In genomic region chr3:15629860-15630597, GRCh38 we compare ENCODE assay signal across 8 cellular contexts. TPM values are rescaled to one million over a fixed set of nuclear protein-coding genes. Genes with fewer than 3 reads are reported as not detected.
A peak's percentile ranks its signal among the peaks of the same experiment; 100 is the strongest.
DNase-seq lines count a peak whose midpoint lies in the region; ATAC-seq, FAIRE-seq and TF ChIP-seq lines count a peak whose summit lies in the region.

No MANE protein-coding gene starts in this region.

- peak in 9 of 10 experiments; percentile 29 to 59 (median 42) for DNase-seq in CD4-positive, alpha-beta T cell
- DNase-seq in GM19239 (ENCODE audit: insufficient read length, low spot score) (peak; percentile 64), NCI-H82 (lab: John Stamatoyannopoulos, UW) (peak; percentile 74), esophagus muscularis mucosa (ENCODE audit: extremely low spot score) (no peak), thoracic aorta (ENCODE audit: low spot score) (no peak)
- DNase-seq in activated CD8-positive, alpha-beta memory T cell treated with anti-CD3 and anti-CD28 coated beads, Interleukin-2, amount 50 U/mL, for 4 hours = peak; percentile 57
- DNase-seq in naive thymus-derived CD4-positive, alpha-beta T cell = peak in 8 of 9 donors; percentile 45 to 79 (median 66)

- H3K4me1 Mint-ChIP-seq in CD4-positive, alpha-beta T cell (ENCODE audit: low read depth) = peaks cover 21% of the 10 kb centered on the region
- H3K4me1 Mint-ChIP-seq in naive thymus-derived CD4-positive, alpha-beta T cell = peaks cover 14 to 49% (median 34%) of the 10 kb centered on the region in 7 donors

- FAIRE-seq in GM19239 (lab: Jason Lieb, UNC) = peak; percentile 97

- 34% methylated on average over 10 of the region's 10 CpGs for WGBS in esophagus muscularis mucosa

- no peaks in the 10 kb centered on the region for H3K36me3 ChIP-seq in esophagus muscularis mucosa
- H3K36me3 ChIP-seq in naive thymus-derived CD4-positive, alpha-beta T cell (ENCODE audit: control insufficient read depth in 2 of 3, insufficient read depth in 3 of 3, low read length in 3 of 3) = no peaks in the 10 kb centered on the region
- no peaks in the 10 kb centered on the region for H3K36me3 ChIP-seq in thoracic aorta

- no peaks in the 10 kb centered on the region for H3K9me3 ChIP-seq in CD4-positive, alpha-beta T cell (ENCODE audit: control insufficient read depth, low read length)
- H3K9me3 ChIP-seq in esophagus muscularis mucosa = no peaks in the 10 kb centered on the region
- no peaks in the 10 kb centered on the region for H3K9me3 ChIP-seq in naive thymus-derived CD4-positive, alpha-beta T cell (ENCODE audit: control insufficient read depth in 2 of 3, low read length in 3 of 3)
- no peaks in the 10 kb centered on the region for H3K9me3 ChIP-seq in thoracic aorta

- H3K27ac Mint-ChIP-seq in CD4-positive, alpha-beta T cell = peak overlapping the region; percentile 40
- peak overlapping the region in 1 of 9 donors; percentile 62 for H3K27ac Mint-ChIP-seq in naive thymus-derived CD4-positive, alpha-beta T cell

- no peak overlapping the region for H3K27ac ChIP-seq in CD4-positive, alpha-beta T cell (ENCODE audit: low read depth, low read length)
- peak overlapping the region; percentile 53 to 78 (median 68) for H3K27ac ChIP-seq in esophagus muscularis mucosa (replicated peaks in 1 of 4)
- H3K27ac ChIP-seq in naive thymus-derived CD4-positive, alpha-beta T cell (ENCODE audit: low read depth, low read length) = no peak overlapping the region
- peak overlapping the region in 1 of 2 donors; percentile 14 for H3K27ac ChIP-seq in thoracic aorta

- intact Hi-C loops in CD4-positive, alpha-beta T cell (cut with DNase I, micrococcal nuclease) = loop anchor here (1.0 to 10.0 kb wide), 7 partner anchors 17 to 915 kb away; no protein-coding TSS in a partner anchor
- intact Hi-C loops in esophagus muscularis mucosa (cut with DNase I) = loop anchor here (1.0 to 10.0 kb wide), 2 partner anchors 181 to 615 kb away; no protein-coding TSS in a partner anchor
- intact Hi-C loops in naive thymus-derived CD4-positive, alpha-beta T cell (cut with micrococcal nuclease) = loop anchor here (1.0 to 10.0 kb wide), 17 partner anchors 29 to 920 kb away; partner anchors contain the start of genes ANKRD28 (in 1 of the 2), BTD (in 1 of the 2) and HACL1 (in 1 of the 2)

- H3K4me3 Mint-ChIP-seq in CD4-positive, alpha-beta T cell = peak overlapping the region; percentile 35
- peak overlapping the region in 8 of 10 donors; percentile 33 to 71 (median 61) for H3K4me3 Mint-ChIP-seq in naive thymus-derived CD4-positive, alpha-beta T cell

- H3K27me3 Mint-ChIP-seq in CD4-positive, alpha-beta T cell = no peaks in the 10 kb centered on the region
- H3K27me3 Mint-ChIP-seq in naive thymus-derived CD4-positive, alpha-beta T cell = no peaks in the 10 kb centered on the region

- CTCF ChIA-PET in CD4-positive, alpha-beta T cell (lab: Charles Lee) = interaction anchor here (0.5 to 1.1 kb wide), 4 partner anchors 167 to 638 kb away, joined by 3 to 5 read pairs (median 4); partner anchors contain the start of gene ANKRD28
- CTCF ChIA-PET in naive thymus-derived CD4-positive, alpha-beta T cell (lab: Charles Lee) = interaction anchor here (0.6 to 2.5 kb wide), 11 partner anchors 9 to 1598 kb away, joined by 3 to 13 read pairs (median 4); partner anchors contain the start of genes BTD and HACL1

- peak; percentile 75 for TF ChIP-seq CTCF in CD4-positive, alpha-beta T cell (IDR thresholded peaks at IDR 0.05)
- peak; percentile 74 to 83 (median 79) for TF ChIP-seq CTCF in esophagus muscularis mucosa (IDR thresholded peaks at IDR 0.05)
- peak; percentile 71 for TF ChIP-seq CTCF in thoracic aorta (IDR thresholded peaks at IDR 0.05)

- no peak for TF ChIP-seq POLR2A in esophagus muscularis mucosa (IDR thresholded peaks at IDR 0.05; ENCODE audit: low read depth)

- no peaks in the 10 kb centered on the region for H3K27me3 ChIP-seq in CD4-positive, alpha-beta T cell (ENCODE audit: control insufficient read depth, insufficient read depth, low read length)
- H3K27me3 ChIP-seq in esophagus muscularis mucosa = no peaks in the 10 kb centered on the region
- no peaks in the 10 kb centered on the region for H3K27me3 ChIP-seq in naive thymus-derived CD4-positive, alpha-beta T cell (ENCODE audit: control insufficient read depth in 2 of 2, insufficient read depth in 2 of 2, low read length in 2 of 2)
- no peaks in the 10 kb centered on the region for H3K27me3 ChIP-seq in thoracic aorta (replicated peaks; ENCODE audit: insufficient read depth)

- H3K4me1 ChIP-seq in esophagus muscularis mucosa (peaks cover 15 to 52% (median 45%) of the 10 kb centered on the region in 4 donors), thoracic aorta (ENCODE audit: control insufficient read depth in 1 of 2, low read depth in 2 of 2) (peaks cover 9 to 19% of the 10 kb centered on the region in 2 donors)
- H3K4me1 ChIP-seq in naive thymus-derived CD4-positive, alpha-beta T cell (ENCODE audit: control insufficient read depth in 2 of 2, insufficient read depth in 2 of 2, low read length in 2 of 2) = peaks cover 6 to 8% of the 10 kb centered on the region in 2 donors

- POLR2A ChIA-PET in CD4-positive, alpha-beta T cell (lab: Charles Lee) = interaction anchor here (1.1 kb wide), 2 partner anchors 29 to 182 kb away, joined by 3 to 5 read pairs; partner anchors contain the start of genes BTD and HACL1
- POLR2A ChIA-PET in naive thymus-derived CD4-positive, alpha-beta T cell (lab: Charles Lee) = no interaction called here

- peak; percentile 100 for ATAC-seq in CD4-positive, alpha-beta T cell (ENCODE audit: poor library complexity)
- ATAC-seq in HG03342 (IDR thresholded peaks at IDR 0.05; ENCODE audit: unreplicated experiment) (peak; percentile 98), thoracic aorta (ENCODE audit: insufficient number of reproducible peaks, low FRiP score, low read depth) (peak; percentile 81)
- peak; percentile 99 for ATAC-seq in naive thymus-derived CD4-positive, alpha-beta T cell

- peak overlapping the region; percentile 32 to 45 (median 41) for H3K4me3 ChIP-seq in esophagus muscularis mucosa
- H3K4me3 ChIP-seq in naive thymus-derived CD4-positive, alpha-beta T cell (ENCODE audit: low read length) = no peak overlapping the region
- peak overlapping the region; percentile 70 for H3K4me3 ChIP-seq in thoracic aorta

- TF ChIP-seq EP300 in esophagus muscularis mucosa (IDR thresholded peaks at IDR 0.05) = no peak

- H3K9me3 Mint-ChIP-seq in CD4-positive, alpha-beta T cell = no peaks in the 10 kb centered on the region
- no peaks in the 10 kb centered on the region for H3K9me3 Mint-ChIP-seq in naive thymus-derived CD4-positive, alpha-beta T cell

- H3K36me3 Mint-ChIP-seq in CD4-positive, alpha-beta T cell (ENCODE audit: low read depth) = peaks cover 6% of the 10 kb centered on the region
- H3K36me3 Mint-ChIP-seq in naive thymus-derived CD4-positive, alpha-beta T cell = peaks cover 0 to 19% (median 7%) of the 10 kb centered on the region in 5 donors

RNA-seq across cellular contexts. Expression of gene BTD, which starts 28.5 kb away (rescaled TPM):
- 10 to 100 TPM; 11.2 to 12.5 TPM for total RNA-seq in CD4-positive, alpha-beta T cell
- total RNA-seq in esophagus muscularis mucosa (10 to 100 TPM; 38.5 to 65.2 (median 41.6) TPM), thoracic aorta (10 to 100 TPM; 19.4 to 23.3 TPM)
- total RNA-seq in naive thymus-derived CD4-positive, alpha-beta T cell = 10 to 100 TPM in 4 of 5 experiments, 1 to 10 TPM in 1; 6.8 to 23.3 (median 15.5) TPM
- polyA plus RNA-seq in naive thymus-derived CD4-positive, alpha-beta T cell = 10 to 100 TPM; 17.0 to 18.8 TPM

RNA-seq across cellular contexts. Expression of gene HACL1, which starts 28.7 kb away (rescaled TPM):
- 10 to 100 TPM; 26.6 to 33.2 TPM for total RNA-seq in CD4-positive, alpha-beta T cell
- 10 to 100 TPM; 19.3 to 27.0 (median 22.0) TPM for total RNA-seq in esophagus muscularis mucosa
- 10 to 100 TPM; 18.7 to 41.4 (median 35.4) TPM for total RNA-seq in naive thymus-derived CD4-positive, alpha-beta T cell
- 10 to 100 TPM; 40.1 to 40.9 TPM for polyA plus RNA-seq in naive thymus-derived CD4-positive, alpha-beta T cell
- 10 to 100 TPM; 14.5 to 21.6 TPM for total RNA-seq in thoracic aorta

Comparison
In these comparisons a context has a peak if more than half of its experiments do, and no peak if none do; other contexts are left out.
1. DNase-seq: peak in CD4-positive, alpha-beta T cell (9 of 10), GM19239 (single experiment), NCI-H82 (single experiment), activated CD8-positive, alpha-beta memory T cell treated with anti-CD3 and anti-CD28 coated beads, Interleukin-2, amount 50 U/mL, for 4 hours (single experiment) and naive thymus-derived CD4-positive, alpha-beta T cell (8 of 9); none in esophagus muscularis mucosa (single experiment) and thoracic aorta (single experiment).
2. H3K27ac ChIP-seq: peak in esophagus muscularis mucosa (4 of 4); none in CD4-positive, alpha-beta T cell (single experiment) and naive thymus-derived CD4-positive, alpha-beta T cell (single experiment).
3. Peak in every context shown above with its lines, with median percentiles within 50 percentile points of each other: ATAC-seq and CTCF ChIP-seq.